In genomic region chr13:45447050-45447661, GRCh38 we compare ENCODE assay signal across 1 cellular context.
TF ChIP-seq lines count a peak whose summit lies in the region.

No MANE protein-coding gene starts in this region.

TF ChIP-seq in HepG2, 621 proteins besides CTCF, POLR2A, EP300 and RAD21 (continued from another document and continues in another):
- TF ChIP-seq POGK (CRISPR knock-in tag; conservative IDR thresholded peaks at IDR 0.05) (peak; percentile 58; the same call in 1 of the 2 replicates), KLF12 (CRISPR knock-in tag; IDR thresholded peaks at IDR 0.05; ENCODE audit: borderline replicate concordance) (no peak), ZNF224 (CRISPR knock-in tag; IDR thresholded peaks at IDR 0.05) (0 out of 2 replicates have a peak, but pooled peaks have one; percentile 50), SMYD3 (CRISPR knock-in tag; IDR thresholded peaks at IDR 0.05) (no peak), ZNF30 (CRISPR knock-in tag; IDR thresholded peaks at IDR 0.05) (no peak), HNRNPLL (IDR thresholded peaks at IDR 0.05; ENCODE audit: low read depth, low read length, poor library complexity, severe bottlenecking) (no peak), ONECUT2 (CRISPR knock-in tag; IDR thresholded peaks at IDR 0.05) (no peak), ARID3A (IDR thresholded peaks at IDR 0.05; ENCODE audit: low read depth, low read length) (peak; percentile 81; the same call in 1 of the 2 replicates), ZBTB3 (CRISPR knock-in tag; IDR thresholded peaks at IDR 0.05; ENCODE audit: borderline replicate concordance, low read depth) (no peak), YEATS4 (CRISPR knock-in tag; IDR thresholded peaks at IDR 0.05; ENCODE audit: borderline replicate concordance) (peak; percentile 35; the same call in 1 of the 2 replicates), HNF1A (IDR thresholded peaks at IDR 0.05; ENCODE audit: low read depth) (peak; percentile 94), HNF1A (CRISPR knock-in tag; IDR thresholded peaks at IDR 0.05; ENCODE audit: borderline replicate concordance) (peak; percentile 99), ZNF564 (CRISPR knock-in tag; IDR thresholded peaks at IDR 0.05) (peak; percentile 34; the same call in 1 of the 2 replicates), ZHX2 (IDR thresholded peaks at IDR 0.05; ENCODE audit: low read depth) (no peak), ZHX2 (CRISPR knock-in tag; IDR thresholded peaks at IDR 0.05; ENCODE audit: borderline replicate concordance) (no peak), NAIF1 (CRISPR knock-in tag; IDR thresholded peaks at IDR 0.05; ENCODE audit: borderline replicate concordance) (no peak), HNF4G (IDR thresholded peaks at IDR 0.05; ENCODE audit: borderline replicate concordance, low read depth, low read length) (peak; percentile 89; the same call in 1 of the 2 replicates), HNF4G (CRISPR knock-in tag; IDR thresholded peaks at IDR 0.05; ENCODE audit: borderline replicate concordance, low read depth) (peak; percentile 78; the same call in 1 of the 2 replicates), BRD4 (CRISPR knock-in tag; IDR thresholded peaks at IDR 0.05) (peak; percentile 64; the same call in 1 of the 2 replicates), DPF2 (CRISPR knock-in tag; IDR thresholded peaks at IDR 0.05; ENCODE audit: borderline replicate concordance, low read depth) (peak; percentile 82), POLR2AphosphoS2 (IDR thresholded peaks at IDR 0.05; ENCODE audit: low read depth, low read length) (no peak), SIN3B (IDR thresholded peaks at IDR 0.05; ENCODE audit: low read length) (no peak), ZNF572 (CRISPR knock-in tag; IDR thresholded peaks at IDR 0.05) (no peak), SIN3A (IDR thresholded peaks at IDR 0.05; ENCODE audit: borderline replicate concordance, low read depth, low read length) (peak; percentile 36; the same call in 1 of the 2 replicates), SP4 (CRISPR knock-in tag; IDR thresholded peaks at IDR 0.05) (no peak), KAT7 (CRISPR knock-in tag; IDR thresholded peaks at IDR 0.05; ENCODE audit: borderline replicate concordance) (no peak; the same call in 1 of the 2 replicates), DNMT1 (CRISPR knock-in tag; IDR thresholded peaks at IDR 0.05) (no peak), BCL6 (CRISPR knock-in tag; IDR thresholded peaks at IDR 0.05) (peak; percentile 71)
- TF ChIP-seq, protein P1, sequence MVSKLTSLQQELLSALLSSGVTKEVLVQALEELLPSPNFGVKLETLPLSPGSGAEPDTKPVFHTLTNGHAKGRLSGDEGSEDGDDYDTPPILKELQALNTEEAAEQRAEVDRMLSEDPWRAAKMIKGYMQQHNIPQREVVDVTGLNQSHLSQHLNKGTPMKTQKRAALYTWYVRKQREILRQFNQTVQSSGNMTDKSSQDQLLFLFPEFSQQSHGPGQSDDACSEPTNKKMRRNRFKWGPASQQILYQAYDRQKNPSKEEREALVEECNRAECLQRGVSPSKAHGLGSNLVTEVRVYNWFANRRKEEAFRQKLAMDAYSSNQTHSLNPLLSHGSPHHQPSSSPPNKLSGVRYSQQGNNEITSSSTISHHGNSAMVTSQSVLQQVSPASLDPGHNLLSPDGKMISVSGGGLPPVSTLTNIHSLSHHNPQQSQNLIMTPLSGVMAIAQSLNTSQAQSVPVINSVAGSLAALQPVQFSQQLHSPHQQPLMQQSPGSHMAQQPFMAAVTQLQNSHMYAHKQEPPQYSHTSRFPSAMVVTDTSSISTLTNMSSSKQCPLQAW (CRISPR knock-in tag; IDR thresholded peaks at IDR 0.05), result peak; percentile 99
- TF ChIP-seq, protein P2, sequence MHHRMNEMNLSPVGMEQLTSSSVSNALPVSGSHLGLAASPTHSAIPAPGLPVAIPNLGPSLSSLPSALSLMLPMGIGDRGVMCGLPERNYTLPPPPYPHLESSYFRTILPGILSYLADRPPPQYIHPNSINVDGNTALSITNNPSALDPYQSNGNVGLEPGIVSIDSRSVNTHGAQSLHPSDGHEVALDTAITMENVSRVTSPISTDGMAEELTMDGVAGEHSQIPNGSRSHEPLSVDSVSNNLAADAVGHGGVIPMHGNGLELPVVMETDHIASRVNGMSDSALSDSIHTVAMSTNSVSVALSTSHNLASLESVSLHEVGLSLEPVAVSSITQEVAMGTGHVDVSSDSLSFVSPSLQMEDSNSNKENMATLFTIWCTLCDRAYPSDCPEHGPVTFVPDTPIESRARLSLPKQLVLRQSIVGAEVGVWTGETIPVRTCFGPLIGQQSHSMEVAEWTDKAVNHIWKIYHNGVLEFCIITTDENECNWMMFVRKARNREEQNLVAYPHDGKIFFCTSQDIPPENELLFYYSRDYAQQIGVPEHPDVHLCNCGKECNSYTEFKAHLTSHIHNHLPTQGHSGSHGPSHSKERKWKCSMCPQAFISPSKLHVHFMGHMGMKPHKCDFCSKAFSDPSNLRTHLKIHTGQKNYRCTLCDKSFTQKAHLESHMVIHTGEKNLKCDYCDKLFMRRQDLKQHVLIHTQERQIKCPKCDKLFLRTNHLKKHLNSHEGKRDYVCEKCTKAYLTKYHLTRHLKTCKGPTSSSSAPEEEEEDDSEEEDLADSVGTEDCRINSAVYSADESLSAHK (CRISPR knock-in tag; IDR thresholded peaks at IDR 0.05; ENCODE audit: borderline replicate concordance), result no peak
- TF ChIP-seq, protein P3, sequence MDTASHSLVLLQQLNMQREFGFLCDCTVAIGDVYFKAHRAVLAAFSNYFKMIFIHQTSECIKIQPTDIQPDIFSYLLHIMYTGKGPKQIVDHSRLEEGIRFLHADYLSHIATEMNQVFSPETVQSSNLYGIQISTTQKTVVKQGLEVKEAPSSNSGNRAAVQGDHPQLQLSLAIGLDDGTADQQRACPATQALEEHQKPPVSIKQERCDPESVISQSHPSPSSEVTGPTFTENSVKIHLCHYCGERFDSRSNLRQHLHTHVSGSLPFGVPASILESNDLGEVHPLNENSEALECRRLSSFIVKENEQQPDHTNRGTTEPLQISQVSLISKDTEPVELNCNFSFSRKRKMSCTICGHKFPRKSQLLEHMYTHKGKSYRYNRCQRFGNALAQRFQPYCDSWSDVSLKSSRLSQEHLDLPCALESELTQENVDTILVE (CRISPR knock-in tag; IDR thresholded peaks at IDR 0.05), result peak; percentile 76
